Comparison of ENCODE assay signal across 27 cellular contexts in the genomic region with DNA sequence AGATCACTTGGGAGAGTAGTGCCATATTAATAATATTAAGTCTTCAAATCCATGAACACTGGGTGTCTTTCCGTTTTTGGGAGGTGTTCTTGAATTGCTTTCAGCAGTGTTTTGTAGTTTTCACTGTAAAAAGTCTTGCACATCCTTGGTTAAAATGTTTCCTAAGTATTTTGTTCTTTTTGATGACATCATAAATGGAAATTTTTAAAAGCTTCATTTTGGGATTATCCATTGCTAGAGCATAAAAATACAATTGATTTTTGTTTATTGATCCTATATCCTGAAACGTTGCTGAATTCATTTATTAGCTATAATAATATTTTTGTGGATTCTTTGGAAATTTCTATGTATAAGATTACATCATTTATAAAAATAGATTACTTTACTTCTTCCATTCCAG.
"Had no signal": no experiment of that assay in that cellular context is flagged by ENCODE, and none has a peak within 500 bp of the region (broad histone marks: within the 10 kb centered on the region; RNA-seq: fewer than 3 reads in every experiment).

No MANE protein-coding gene starts in this region.

- H3K36me3 ChIP-seq: colonic mucosa, esophagus muscularis mucosa, gastrocnemius medialis, gastroesophageal sphincter, heart left ventricle, heart right ventricle had no signal

- H3K27ac ChIP-seq: colonic mucosa, coronary artery, dorsolateral prefrontal cortex, epithelial cell of prostate, esophagus muscularis mucosa, esophagus squamous epithelium, foreskin keratinocyte, gastrocnemius medialis, gastroesophageal sphincter, heart left ventricle, heart right ventricle had no signal

- H3K4me1 ChIP-seq: colonic mucosa, esophagus muscularis mucosa, esophagus squamous epithelium, gastrocnemius medialis, gastroesophageal sphincter, heart left ventricle, heart right ventricle had no signal

- FAIRE-seq: colon, endometrium, endothelial cell of umbilical vein, frontal cortex had no signal

- ATAC-seq: effector memory CD8-positive, alpha-beta T cell; esophagus mucosa; foreskin keratinocyte; gastrocnemius medialis; gastroesophageal sphincter; heart left ventricle; heart right ventricle had no signal

- DNase-seq: colonic mucosa; cortex of kidney; dermis blood vessel endothelial cell; dorsolateral prefrontal cortex; effector CD4-positive, alpha-beta T cell; effector CD8-positive, alpha-beta T cell; effector memory CD4-positive, alpha-beta T cell; effector memory CD8-positive, alpha-beta T cell; endodermal cell; erythroblast; esophagus squamous epithelium; foreskin fibroblast; foreskin keratinocyte; gastrocnemius medialis; glutamatergic neuron; head of caudate nucleus; heart left ventricle; heart right ventricle had no signal

- H3K27me3 ChIP-seq: colonic mucosa, dorsolateral prefrontal cortex, esophagus squamous epithelium, foreskin keratinocyte, gastrocnemius medialis had no signal

- H3K4me3 ChIP-seq: colonic mucosa, coronary artery, dorsolateral prefrontal cortex, esophagus muscularis mucosa, esophagus squamous epithelium, gastrocnemius medialis, gastroesophageal sphincter, heart left ventricle, heart right ventricle had no signal

- H3K9me3 ChIP-seq: colonic mucosa, gastrocnemius medialis had no signal
